Comparison of ENCODE assay signal across 11 cellular contexts in the genomic region with DNA sequence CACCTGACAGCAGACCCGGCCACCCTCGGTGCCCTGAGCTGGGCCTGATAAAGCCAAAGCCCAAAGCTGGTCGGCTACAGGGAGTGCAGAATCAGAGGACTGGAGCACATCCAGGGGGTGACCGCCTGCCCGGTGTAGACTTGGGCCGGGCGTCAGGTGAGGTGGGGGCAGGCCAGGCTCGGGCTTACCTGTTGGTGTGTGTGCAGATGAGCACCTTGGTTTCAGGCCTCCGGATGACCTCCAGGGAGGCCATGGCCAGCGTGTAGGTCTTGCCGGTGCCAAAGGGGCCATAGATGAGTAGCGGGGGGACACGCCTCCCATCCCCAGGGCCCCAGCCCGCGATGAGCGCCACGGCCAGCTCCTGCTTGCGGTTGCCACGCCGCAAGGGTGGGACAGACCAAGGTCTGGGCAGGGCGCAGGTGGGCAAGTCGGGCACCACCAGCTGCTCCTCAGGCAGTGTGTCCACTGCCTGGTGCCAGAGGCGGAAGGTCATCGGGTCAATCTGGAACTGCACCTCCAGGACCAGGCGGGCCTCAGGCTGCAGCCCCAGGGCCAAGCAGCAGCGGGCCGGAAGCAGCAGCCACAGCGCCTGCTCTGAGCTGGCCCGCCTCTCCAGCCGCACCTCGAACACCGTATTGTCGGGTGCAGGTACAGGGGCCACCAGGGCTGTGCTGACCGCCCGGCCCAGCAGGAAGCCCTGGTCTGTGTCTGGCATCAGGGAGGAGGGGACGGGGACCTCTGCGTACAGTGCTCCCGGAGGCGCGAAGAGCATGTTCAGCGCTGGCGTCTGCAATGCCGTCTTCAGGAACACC. TPM values are rescaled to one million over a fixed set of nuclear protein-coding genes. Genes with fewer than 3 reads are reported as not detected.
DNase-seq lines count a peak whose midpoint lies in the region; ATAC-seq and TF ChIP-seq lines count a peak whose summit lies in the region.
"Had no signal": no experiment of that assay in that cellular context is flagged by ENCODE, and none has a peak within 500 bp of the region (broad histone marks: within the 10 kb centered on the region; RNA-seq: fewer than 3 reads in every experiment).

No MANE protein-coding gene starts in this region.

- H3K9me3 Mint-ChIP-seq in activated CD4-positive, alpha-beta memory T cell treated with anti-CD3 and anti-CD28 coated beads for 36 hours, result no peaks in the 10 kb centered on the region

- peaks cover 25% of the 10 kb centered on the region for H3K4me1 Mint-ChIP-seq in activated CD4-positive, alpha-beta memory T cell treated with anti-CD3 and anti-CD28 coated beads for 36 hours (ENCODE audit: low read depth)

- H3K4me3 ChIP-seq in rectal smooth muscle tissue (ENCODE audit: low read length) (peak overlapping the region; percentile 32), smooth muscle cell (no peak overlapping the region), HAP-1 (no peak overlapping the region)
- H3K4me3 ChIP-seq: psoas muscle had no signal

- H3K4me2 ChIP-seq in smooth muscle cell, result no peak overlapping the region

- no peaks in the 10 kb centered on the region for H4K20me1 ChIP-seq in smooth muscle cell (ENCODE audit: low read depth)

- no peaks in the 10 kb centered on the region for H3K27me3 ChIP-seq in rectal smooth muscle tissue (ENCODE audit: control insufficient read depth, insufficient read depth, low read length)
- H3K27me3 ChIP-seq in smooth muscle cell (ENCODE audit: low read depth), result no peaks in the 10 kb centered on the region
- no peaks in the 10 kb centered on the region for H3K27me3 ChIP-seq in HAP-1 (ENCODE audit: low read depth)

- no peaks in the 10 kb centered on the region for H3K36me3 ChIP-seq in rectal smooth muscle tissue (ENCODE audit: control insufficient read depth, insufficient read depth, low read length)
- no peaks in the 10 kb centered on the region for H3K36me3 ChIP-seq in smooth muscle cell (ENCODE audit: low read depth)
- H3K36me3 ChIP-seq in HAP-1 (replicated peaks), result no peaks in the 10 kb centered on the region

- no peak overlapping the region for H3K27ac ChIP-seq in rectal smooth muscle tissue (ENCODE audit: low read depth, low read length)
- no peak overlapping the region for H3K27ac ChIP-seq in smooth muscle cell (ENCODE audit: low read depth)
- H3K27ac ChIP-seq: psoas muscle had no signal

- in situ Hi-C loops in HAP-1 (cut with MboI; ENCODE audit: low sequenced_read_pairs), result no loop called here

- ATAC-seq in HG02642 (IDR thresholded peaks at IDR 0.05; ENCODE audit: poor library complexity, unreplicated experiment), result peak; percentile 14

- no peak overlapping the region for H3K27ac Mint-ChIP-seq in activated CD4-positive, alpha-beta memory T cell treated with anti-CD3 and anti-CD28 coated beads for 36 hours

- no peaks in the 10 kb centered on the region for H3K4me1 ChIP-seq in rectal smooth muscle tissue (ENCODE audit: control insufficient read depth, insufficient read depth, low read length)
- H3K4me1 ChIP-seq in smooth muscle cell (ENCODE audit: low read depth), result peaks cover 2% of the 10 kb centered on the region
- no peaks in the 10 kb centered on the region for H3K4me1 ChIP-seq in HAP-1
- H3K4me1 ChIP-seq: psoas muscle had no signal

- POLR2A ChIA-PET in activated CD4-positive, alpha-beta memory T cell treated with anti-CD3 and anti-CD28 coated beads for 36 hours (lab: Charles Lee), result interaction anchor here (0.7 to 1.9 kb wide), 3 partner anchors 18 to 146 kb away, joined by 3 to 4 read pairs (median 4); no protein-coding TSS in a partner anchor

- TF ChIP-seq CTCF in smooth muscle cell (IDR thresholded peaks at IDR 0.05; ENCODE audit: borderline replicate concordance, insufficient read depth, poor library complexity, severe bottlenecking), result no peak

- H3K9ac ChIP-seq in rectal smooth muscle tissue (ENCODE audit: low read length) (no peak overlapping the region), smooth muscle cell (ENCODE audit: low read depth) (no peak overlapping the region)

- no peak for DNase-seq in activated CD4-positive, alpha-beta memory T cell treated with anti-CD3 and anti-CD28 coated beads for 36 hours
- no peak for DNase-seq in smooth muscle cell (lab: John Stamatoyannopoulos, UW; ENCODE audit: unreplicated experiment)
- DNase-seq in LoVo (ENCODE audit: low spot score), result no peak
- no peak for DNase-seq in HAP-1 (ENCODE audit: low spot score in 2 of 2)
- DNase-seq: NCI-H1436 treated with DMSO at 0.1 percent for 48 hours, psoas muscle had no signal

- no peaks in the 10 kb centered on the region for H3F3A ChIP-seq in smooth muscle cell (ENCODE audit: low read depth)

- H3K9me3 ChIP-seq in smooth muscle cell (replicated peaks; ENCODE audit: low read depth) (no peaks in the 10 kb centered on the region), HAP-1 (no peaks in the 10 kb centered on the region)
- H3K9me3 ChIP-seq: psoas muscle had no signal

- H3K79me2 ChIP-seq in smooth muscle cell (ENCODE audit: low read depth), result no peaks in the 10 kb centered on the region

- TF ChIP-seq POLR2A in GM18526 (IDR thresholded peaks at IDR 0.05; ENCODE audit: extremely low read depth, insufficient read length), result peak; percentile 14

- WGBS in smooth muscle cell (ENCODE audit: low lambda C conversion rate), result 97% methylated on average over 39 of the region's 43 CpGs

- H3K27me3 Mint-ChIP-seq in activated CD4-positive, alpha-beta memory T cell treated with anti-CD3 and anti-CD28 coated beads for 36 hours, result peaks cover 2% of the 10 kb centered on the region

- CTCF ChIA-PET in activated CD4-positive, alpha-beta memory T cell treated with anti-CD3 and anti-CD28 coated beads for 36 hours (lab: Charles Lee), result interaction anchor here (0.6 to 2.1 kb wide), 6 partner anchors 31 to 471 kb away, joined by 3 to 11 read pairs (median 4); a partner anchor contains a TSS

- no peaks in the 10 kb centered on the region for H3K36me3 Mint-ChIP-seq in activated CD4-positive, alpha-beta memory T cell treated with anti-CD3 and anti-CD28 coated beads for 36 hours

- peak overlapping the region; percentile 45 for H3K4me3 Mint-ChIP-seq in activated CD4-positive, alpha-beta memory T cell treated with anti-CD3 and anti-CD28 coated beads for 36 hours

- no peak overlapping the region for H2AFZ ChIP-seq in smooth muscle cell (ENCODE audit: low read depth)

- intact Hi-C loops in activated CD4-positive, alpha-beta memory T cell treated with anti-CD3 and anti-CD28 coated beads for 36 hours (cut with micrococcal nuclease), result no loop called here

RNA-seq across cellular contexts. Expression of a gene that starts 5.7 kb away (rescaled TPM):
- 10 to 100 TPM; 28.5 to 32.2 TPM for total RNA-seq in activated CD4-positive, alpha-beta memory T cell treated with anti-CD3 and anti-CD28 coated beads for 36 hours
- total RNA-seq in smooth muscle cell, result 9.8 and 13.8 TPM in 2 replicates
- 3.0 and 4.3 TPM in 2 replicates for polyA plus RNA-seq in smooth muscle cell

RNA-seq across cellular contexts. Expression of a gene that starts 14.4 kb away (rescaled TPM):
- total RNA-seq in activated CD4-positive, alpha-beta memory T cell treated with anti-CD3 and anti-CD28 coated beads for 36 hours, result under 1 TPM; 0.55 to 0.61 TPM
- 0.72 and 2.5 TPM in 2 replicates for total RNA-seq in smooth muscle cell
- polyA plus RNA-seq in smooth muscle cell, result 2.2 and 3.6 TPM in 2 replicates
- total RNA-seq: SK-MEL-5 had no signal

RNA-seq across cellular contexts. Expression of a gene that starts 20.8 kb away (rescaled TPM):
- total RNA-seq in activated CD4-positive, alpha-beta memory T cell treated with anti-CD3 and anti-CD28 coated beads for 36 hours, result not detected
- not detected in 2 replicates for total RNA-seq in smooth muscle cell
- 0.19 TPM in 1 of 2 replicates, not detected in the other for polyA plus RNA-seq in smooth muscle cell
- total RNA-seq: endothelial cell of umbilical vein, psoas muscle, SK-MEL-5 had no signal
- polyA plus RNA-seq: endothelial cell of umbilical vein, psoas muscle had no signal

RNA-seq across cellular contexts. Expression of a gene that starts 31.2 kb away (rescaled TPM):
- total RNA-seq in activated CD4-positive, alpha-beta memory T cell treated with anti-CD3 and anti-CD28 coated beads for 36 hours, result under 1 TPM; 0.34 to 0.78 TPM
- total RNA-seq in smooth muscle cell, result 0.09 TPM in 1 of 2 replicates, not detected in the other
- 0.05 and 0.15 TPM in 2 replicates for polyA plus RNA-seq in smooth muscle cell
- total RNA-seq: SK-MEL-5 had no signal
- polyA plus RNA-seq: endothelial cell of umbilical vein had no signal

RNA-seq across cellular contexts. Expression of a gene that starts 47.8 kb away (rescaled TPM):
- total RNA-seq in activated CD4-positive, alpha-beta memory T cell treated with anti-CD3 and anti-CD28 coated beads for 36 hours, result 100 to 1,000 TPM; 191 to 201 TPM
- total RNA-seq in smooth muscle cell, result 97.7 and 118 TPM in 2 replicates
- 365 and 418 TPM in 2 replicates for polyA plus RNA-seq in smooth muscle cell
